ENCODE assay signal across 27 cellular contexts in genomic region chr6:17666646-17667045, GRCh38. TPM values are rescaled to one million over a fixed set of nuclear protein-coding genes. Genes with fewer than 3 reads are reported as not detected.
DNase-seq lines count a peak whose midpoint lies in the region; ATAC-seq and TF ChIP-seq lines count a peak whose summit lies in the region.
"Had no signal": no experiment of that assay in that cellular context is flagged by ENCODE, and none has a peak within 500 bp of the region (broad histone marks: within the 10 kb centered on the region; RNA-seq: fewer than 3 reads in every experiment).

No MANE protein-coding gene starts in this region.

- intact Hi-C loops in naive thymus-derived CD4-positive, alpha-beta T cell (cut with micrococcal nuclease) = no loop called here
- intact Hi-C loops in sigmoid colon (cut with DNase I) = no loop called here

- CTCF ChIA-PET in activated naive CD4-positive, alpha-beta T cell treated with anti-CD3 and anti-CD28 coated beads, Interleukin-2, amount 10 ng/mL, durations not matched to agents 7 days and 5 days (lab: Charles Lee) = no interaction called here
- CTCF ChIA-PET in naive thymus-derived CD4-positive, alpha-beta T cell (lab: Charles Lee) = no interaction called here

- H3K4me3 Mint-ChIP-seq in activated naive CD4-positive, alpha-beta T cell treated with anti-CD3 and anti-CD28 coated beads, Interleukin-2, amount 50 U/mL, for 24 hours = peak overlapping the region; percentile 45
- no peak overlapping the region for H3K4me3 Mint-ChIP-seq in activated naive CD4-positive, alpha-beta T cell treated with anti-CD3 and anti-CD28 coated beads, Interleukin-2, amount 10 ng/mL, durations not matched to agents 7 days and 5 days
- H3K4me3 Mint-ChIP-seq in naive thymus-derived CD4-positive, alpha-beta T cell = peak overlapping the region in 1 of 10 donors; percentile 8
- H3K4me3 Mint-ChIP-seq: activated CD4-positive, alpha-beta memory T cell treated with anti-CD3 and anti-CD28 coated beads for 36 hours; activated T-cell treated with anti-CD3 and anti-CD28 coated beads, Interleukin-2, amount 50 U/mL, for 24 hours; IgD-negative memory B cell had no signal

- H3K36me3 ChIP-seq in naive thymus-derived CD4-positive, alpha-beta T cell (ENCODE audit: control insufficient read depth in 2 of 3, insufficient read depth in 3 of 3, low read length in 3 of 3) = peaks cover 0 to 49% (median 7%) of the 10 kb centered on the region in 3 experiments
- peaks cover 6 to 85% (median 25%) of the 10 kb centered on the region in 4 donors for H3K36me3 ChIP-seq in sigmoid colon
- peaks cover 16 to 92% (median 25%) of the 10 kb centered on the region in 4 donors for H3K36me3 ChIP-seq in upper lobe of left lung

- peaks cover 0 to 13% of the 10 kb centered on the region in 2 donors for H3K4me1 ChIP-seq in naive thymus-derived CD4-positive, alpha-beta T cell (ENCODE audit: control insufficient read depth in 2 of 2, insufficient read depth in 2 of 2, low read length in 2 of 2)
- H3K4me1 ChIP-seq in sigmoid colon = no peaks in the 10 kb centered on the region
- H3K4me1 ChIP-seq in upper lobe of left lung = no peaks in the 10 kb centered on the region
- H3K4me1 ChIP-seq: esophagus muscularis mucosa, gastroesophageal sphincter, Peyer's patch, SJSA1, stomach had no signal

- no peaks in the 10 kb centered on the region for H3K9me3 ChIP-seq in naive thymus-derived CD4-positive, alpha-beta T cell (ENCODE audit: control insufficient read depth in 2 of 3, low read length in 3 of 3)
- no peaks in the 10 kb centered on the region for H3K9me3 ChIP-seq in sigmoid colon
- no peaks in the 10 kb centered on the region for H3K9me3 ChIP-seq in upper lobe of left lung
- H3K9me3 ChIP-seq: esophagus muscularis mucosa, gastroesophageal sphincter, MG63, Peyer's patch, SJSA1, stomach had no signal

- H3K27ac ChIP-seq in naive thymus-derived CD4-positive, alpha-beta T cell (ENCODE audit: low read depth, low read length) = no peak overlapping the region
- H3K27ac ChIP-seq in sigmoid colon (no peak overlapping the region), upper lobe of left lung (no peak overlapping the region)
- H3K27ac ChIP-seq: esophagus muscularis mucosa, gastroesophageal sphincter, Peyer's patch, SJSA1, stomach had no signal

- POLR2A ChIA-PET in naive thymus-derived CD4-positive, alpha-beta T cell (lab: Charles Lee) = no interaction called here

- WGBS in sigmoid colon, 2 donors = 93 to 96% methylated on average over 1 of the region's 1 CpG
- 97 to 100% methylated on average over 1 of the region's 1 CpG for WGBS in upper lobe of left lung, 2 donors

- no peak for ATAC-seq in naive thymus-derived CD4-positive, alpha-beta T cell
- ATAC-seq in GM18909 (IDR thresholded peaks at IDR 0.05; ENCODE audit: poor library complexity, unreplicated experiment) = no peak
- ATAC-seq in upper lobe of left lung (ENCODE audit: low FRiP score in 2 of 2) = no peak
- ATAC-seq: effector memory CD8-positive, alpha-beta T cell; gastroesophageal sphincter; right cardiac atrium had no signal

- no peaks in the 10 kb centered on the region for H3K27me3 ChIP-seq in naive thymus-derived CD4-positive, alpha-beta T cell (ENCODE audit: control insufficient read depth in 2 of 2, insufficient read depth in 2 of 2, low read length in 2 of 2)
- no peaks in the 10 kb centered on the region for H3K27me3 ChIP-seq in sigmoid colon
- no peaks in the 10 kb centered on the region for H3K27me3 ChIP-seq in upper lobe of left lung
- H3K27me3 ChIP-seq: esophagus muscularis mucosa, gastroesophageal sphincter, MG63, Peyer's patch, SJSA1, stomach had no signal

- H3K4me3 ChIP-seq in naive thymus-derived CD4-positive, alpha-beta T cell (ENCODE audit: low read length) = no peak overlapping the region
- H3K4me3 ChIP-seq in sigmoid colon = no peak overlapping the region
- no peak overlapping the region for H3K4me3 ChIP-seq in upper lobe of left lung
- H3K4me3 ChIP-seq: esophagus muscularis mucosa, gastroesophageal sphincter, MG63, Peyer's patch, SJSA1, stomach had no signal

- TF ChIP-seq POLR2A in sigmoid colon (IDR thresholded peaks at IDR 0.05) (no peak), upper lobe of left lung (IDR thresholded peaks at IDR 0.05) (no peak)

- H3K4me1 Mint-ChIP-seq in activated naive CD4-positive, alpha-beta T cell treated with anti-CD3 and anti-CD28 coated beads, Interleukin-2, amount 50 U/mL, for 24 hours = peaks cover 33% of the 10 kb centered on the region
- H3K4me1 Mint-ChIP-seq in activated naive CD4-positive, alpha-beta T cell treated with anti-CD3 and anti-CD28 coated beads, Interleukin-2, amount 10 ng/mL, durations not matched to agents 7 days and 5 days = peaks cover 31% of the 10 kb centered on the region
- peaks cover 11 to 39% (median 27%) of the 10 kb centered on the region in 7 donors for H3K4me1 Mint-ChIP-seq in naive thymus-derived CD4-positive, alpha-beta T cell

- no peak for TF ChIP-seq EP300 in sigmoid colon (IDR thresholded peaks at IDR 0.05)
- TF ChIP-seq EP300 in upper lobe of left lung (IDR thresholded peaks at IDR 0.05) = no peak

- peaks cover 27% of the 10 kb centered on the region for H3K36me3 Mint-ChIP-seq in activated naive CD4-positive, alpha-beta T cell treated with anti-CD3 and anti-CD28 coated beads, Interleukin-2, amount 50 U/mL, for 24 hours
- peaks cover 58% of the 10 kb centered on the region for H3K36me3 Mint-ChIP-seq in activated naive CD4-positive, alpha-beta T cell treated with anti-CD3 and anti-CD28 coated beads, Interleukin-2, amount 10 ng/mL, durations not matched to agents 7 days and 5 days
- H3K36me3 Mint-ChIP-seq in naive thymus-derived CD4-positive, alpha-beta T cell = peaks cover 12 to 63% (median 51%) of the 10 kb centered on the region in 5 donors

- DNase-seq in activated naive CD4-positive, alpha-beta T cell treated with anti-CD3 and anti-CD28 coated beads, Interleukin-2, amount 10 ng/mL, durations not matched to agents 7 days and 5 days = no peak
- DNase-seq in astrocyte of the hippocampus (ENCODE audit: low read depth, low spot score) = peak; percentile 5
- DNase-seq in naive thymus-derived CD4-positive, alpha-beta T cell = no peak
- DNase-seq in sigmoid colon = no peak
- no peak for DNase-seq in upper lobe of left lung
- no peak for DNase-seq in stimulated activated naive CD4-positive, alpha-beta T cell treated with Interleukin-2 at 50 U/mL for 16 hours (lab: John Stamatoyannopoulos, UW)
- DNase-seq: ACHN; activated CD4-positive, alpha-beta memory T cell treated with anti-CD3 and anti-CD28 coated beads for 36 hours; activated naive CD4-positive, alpha-beta T cell treated with anti-CD3 and anti-CD28 coated beads, Interleukin-2, amount 50 U/mL, for 16 hours; activated T-cell treated with anti-CD3 and anti-CD28 coated beads, Interleukin-2, amount 50 U/mL, for 24 hours; C1 segment of cervical spinal cord; effector memory CD8-positive, alpha-beta T cell; HCEC 1CT; MG63; NCI-H1436; NCI-H524; NK-92 treated with Interleukin-12 subunit alpha and Interleukin-12 subunit beta, amount 100 ng/mL, for 24 hours; Peyer's patch; right cardiac atrium; stomach; trophoblast cell had no signal

- no peaks in the 10 kb centered on the region for H3K27me3 Mint-ChIP-seq in activated naive CD4-positive, alpha-beta T cell treated with anti-CD3 and anti-CD28 coated beads, Interleukin-2, amount 50 U/mL, for 24 hours
- no peaks in the 10 kb centered on the region for H3K27me3 Mint-ChIP-seq in activated naive CD4-positive, alpha-beta T cell treated with anti-CD3 and anti-CD28 coated beads, Interleukin-2, amount 10 ng/mL, durations not matched to agents 7 days and 5 days
- no peaks in the 10 kb centered on the region for H3K27me3 Mint-ChIP-seq in naive thymus-derived CD4-positive, alpha-beta T cell
- H3K27me3 Mint-ChIP-seq: activated CD4-positive, alpha-beta memory T cell treated with anti-CD3 and anti-CD28 coated beads for 36 hours; activated T-cell treated with anti-CD3 and anti-CD28 coated beads, Interleukin-2, amount 50 U/mL, for 24 hours; effector memory CD8-positive, alpha-beta T cell; IgD-negative memory B cell had no signal

- TF ChIP-seq CTCF in sigmoid colon (IDR thresholded peaks at IDR 0.05) (no peak), upper lobe of left lung (IDR thresholded peaks at IDR 0.05) (no peak)

- H3K27ac Mint-ChIP-seq in activated naive CD4-positive, alpha-beta T cell treated with anti-CD3 and anti-CD28 coated beads, Interleukin-2, amount 50 U/mL, for 24 hours = peak overlapping the region; percentile 7
- H3K27ac Mint-ChIP-seq in activated naive CD4-positive, alpha-beta T cell treated with anti-CD3 and anti-CD28 coated beads, Interleukin-2, amount 10 ng/mL, durations not matched to agents 7 days and 5 days = no peak overlapping the region
- peak overlapping the region in 5 of 9 donors; percentile 13 to 92 (median 72) for H3K27ac Mint-ChIP-seq in naive thymus-derived CD4-positive, alpha-beta T cell
- H3K27ac Mint-ChIP-seq: activated CD4-positive, alpha-beta memory T cell treated with anti-CD3 and anti-CD28 coated beads for 36 hours; activated T-cell treated with anti-CD3 and anti-CD28 coated beads, Interleukin-2, amount 50 U/mL, for 24 hours had no signal

- H3K9me3 Mint-ChIP-seq in activated naive CD4-positive, alpha-beta T cell treated with anti-CD3 and anti-CD28 coated beads, Interleukin-2, amount 50 U/mL, for 24 hours = no peaks in the 10 kb centered on the region
- no peaks in the 10 kb centered on the region for H3K9me3 Mint-ChIP-seq in activated naive CD4-positive, alpha-beta T cell treated with anti-CD3 and anti-CD28 coated beads, Interleukin-2, amount 10 ng/mL, durations not matched to agents 7 days and 5 days
- no peaks in the 10 kb centered on the region for H3K9me3 Mint-ChIP-seq in naive thymus-derived CD4-positive, alpha-beta T cell
- H3K9me3 Mint-ChIP-seq: activated CD4-positive, alpha-beta memory T cell treated with anti-CD3 and anti-CD28 coated beads for 36 hours; activated T-cell treated with anti-CD3 and anti-CD28 coated beads, Interleukin-2, amount 50 U/mL, for 24 hours; effector memory CD8-positive, alpha-beta T cell; IgD-negative memory B cell had no signal

RNA-seq across cellular contexts. Expression of gene NUP153, which starts 40.1 kb away (rescaled TPM):
- 10 to 100 TPM; 47.7 to 90.9 (median 53.0) TPM for total RNA-seq in naive thymus-derived CD4-positive, alpha-beta T cell
- polyA plus RNA-seq in naive thymus-derived CD4-positive, alpha-beta T cell = 1 to 10 TPM; 2.5 to 6.5 TPM
- total RNA-seq in sigmoid colon = 10 to 100 TPM; 30.0 to 31.4 (median 30.6) TPM
- 10 to 100 TPM in 1 of 3 donors, 1 to 10 TPM in 2; 6.6 to 13.2 (median 9.0) TPM for polyA plus RNA-seq in sigmoid colon
- 10 to 100 TPM; 16.9 to 43.8 (median 29.0) TPM for total RNA-seq in upper lobe of left lung
